ENCODE assay signal across 9 cellular contexts in genomic region chr21:45950740-45951515, GRCh38. TPM values are rescaled to one million over a fixed set of nuclear protein-coding genes. Genes with fewer than 3 reads are reported as not detected.
DNase-seq lines count a peak whose midpoint lies in the region; ATAC-seq, FAIRE-seq and TF ChIP-seq lines count a peak whose summit lies in the region.
"Had no signal": no experiment of that assay in that cellular context is flagged by ENCODE, and none has a peak within 500 bp of the region (broad histone marks: within the 10 kb centered on the region; RNA-seq: fewer than 3 reads in every experiment).

No MANE protein-coding gene starts in this region.

- no peaks in the 10 kb centered on the region for H3K9me3 Mint-ChIP-seq in activated CD4-positive, alpha-beta T cell treated with anti-CD3 and anti-CD28 coated beads, Interleukin-2, amount 10 ng/mL, durations not matched to agents 24 days and 14 days
- H3K9me3 Mint-ChIP-seq: CD8-positive, alpha-beta T cell had no signal

- BruUV-seq in mammary epithelial cell (replicated peaks; lab: Mats Ljungman, UMichigan): no TSS peak

- POLR2A ChIA-PET in AG04450 (lab: Yijun Ruan, JAX): interaction anchor here (0.7 kb wide), 1 partner anchor 115 kb away, joined by 3 read pairs; no protein-coding TSS in a partner anchor

- H3K4me3 ChIP-seq in AG04450 (ENCODE audit: low read depth, low read length) (peak overlapping the region; percentile 17; the same call in 1 of the 2 replicates), mammary epithelial cell (replicated peaks in 1 of 3; ENCODE audit: insufficient read depth in 1 of 3, low read depth in 2 of 3, low read length in 3 of 3) (no peak overlapping the region)

- no peaks in the 10 kb centered on the region for H3K27me3 Mint-ChIP-seq in activated CD4-positive, alpha-beta T cell treated with anti-CD3 and anti-CD28 coated beads, Interleukin-2, amount 10 ng/mL, durations not matched to agents 24 days and 14 days

- H3K4me1 Mint-ChIP-seq in activated CD4-positive, alpha-beta T cell treated with anti-CD3 and anti-CD28 coated beads, Interleukin-2, amount 10 ng/mL, durations not matched to agents 24 days and 14 days: no peaks in the 10 kb centered on the region

- TF ChIP-seq POLR2A in GM12891 (IDR thresholded peaks at IDR 0.05; ENCODE audit: low read depth, low read length): no peak

- H2AFZ ChIP-seq in mammary epithelial cell (ENCODE audit: low read depth, low read length): peak overlapping the region; percentile 54

- DNase-seq in AG04450 (ENCODE audit: low read depth, low spot score) (no peak), NCI-H1105 (lab: John Stamatoyannopoulos, UW) (peak; percentile 62), mammary epithelial cell (peak; percentile 58), mucosa of gallbladder (ENCODE audit: low spot score) (peak; percentile 53), GM12891 (ENCODE audit: insufficient read length, low spot score) (no peak)
- no peak for DNase-seq in activated CD4-positive, alpha-beta T cell treated with anti-CD3 and anti-CD28 coated beads, Interleukin-2, amount 10 ng/mL, durations not matched to agents 24 days and 14 days
- DNase-seq: CD8-positive, alpha-beta T cell had no signal

- CTCF ChIA-PET in AG04450 (lab: Charles Lee): interaction anchor here (0.8 kb wide), 1 partner anchor 193 kb away, joined by 3 read pairs; no protein-coding TSS in a partner anchor
- CTCF ChIA-PET in mammary epithelial cell (lab: Charles Lee; ENCODE audit: low non-redundant PET): no interaction called here

- intact Hi-C loops in mammary epithelial cell (cut with micrococcal nuclease): no loop called here
- intact Hi-C loops in activated CD4-positive, alpha-beta T cell treated with anti-CD3 and anti-CD28 coated beads, Interleukin-2, amount 10 ng/mL, durations not matched to agents 24 days and 14 days (cut with micrococcal nuclease): no loop called here

- 27% methylated on average over 13 of the region's 21 CpGs for whole genome bisulfite sequencing in mammary epithelial cell (ENCODE audit: low coverage, missing lambda C conversion rate)

- ATAC-seq in HG02759 (IDR thresholded peaks at IDR 0.05; ENCODE audit: unreplicated experiment): no peak
- ATAC-seq in GM21447 (IDR thresholded peaks at IDR 0.05; ENCODE audit: unreplicated experiment): no peak
- ATAC-seq: CD8-positive, alpha-beta T cell had no signal

- H3K27ac ChIP-seq in AG04450 (ENCODE audit: low read depth, low read length) (no peak overlapping the region), mammary epithelial cell (ENCODE audit: insufficient read depth, low read depth, low read length) (peak overlapping the region; percentile 6)

- dilution Hi-C loops in mammary epithelial cell (cut with HindIII; ENCODE audit: low sequenced_read_pairs): loop anchor here (5.0 to 25.0 kb wide), 5 partner anchors 69 to 444 kb away; no protein-coding TSS in a partner anchor

- H3K27ac Mint-ChIP-seq in activated CD4-positive, alpha-beta T cell treated with anti-CD3 and anti-CD28 coated beads, Interleukin-2, amount 10 ng/mL, durations not matched to agents 24 days and 14 days: no peak overlapping the region
- H3K27ac Mint-ChIP-seq: CD8-positive, alpha-beta T cell had no signal

- H3K27me3 ChIP-seq in AG04450 (ENCODE audit: control insufficient read depth, insufficient read depth, low read length): peaks cover 13% of the 10 kb centered on the region
- no peaks in the 10 kb centered on the region for H3K27me3 ChIP-seq in mammary epithelial cell (ENCODE audit: insufficient read depth, low read length)

- no peak for FAIRE-seq in GM12891 (lab: Jason Lieb, UNC)

- in situ Hi-C loops in mammary epithelial cell (cut with MboI; ENCODE audit: low sequenced_read_pairs in 2 of 2): loop anchor here in 1 of 2 donors (25.0 kb wide), 1 partner anchor 161 kb away; no protein-coding TSS in a partner anchor

- no peak overlapping the region for H3K9ac ChIP-seq in mammary epithelial cell (ENCODE audit: insufficient read depth, low read length)

- H3K4me3 Mint-ChIP-seq in activated CD4-positive, alpha-beta T cell treated with anti-CD3 and anti-CD28 coated beads, Interleukin-2, amount 10 ng/mL, durations not matched to agents 24 days and 14 days: no peak overlapping the region
- H3K4me3 Mint-ChIP-seq: CD8-positive, alpha-beta T cell had no signal

- H3K36me3 ChIP-seq in mammary epithelial cell (ENCODE audit: insufficient read depth, low read length): no peaks in the 10 kb centered on the region

- TF ChIP-seq CTCF in AG04450 (IDR thresholded peaks at IDR 0.05; ENCODE audit: low read depth, low read length) (no peak), mammary epithelial cell (conservative IDR thresholded peaks at IDR 0.05 in 1 of 2, IDR thresholded peaks at IDR 0.05 in 1 of 2; ENCODE audit: extremely low read depth in 1 of 2, insufficient read depth in 1 of 2, low read depth in 1 of 2, low read length in 2 of 2) (no peak)

- no peaks in the 10 kb centered on the region for H3K36me3 Mint-ChIP-seq in activated CD4-positive, alpha-beta T cell treated with anti-CD3 and anti-CD28 coated beads, Interleukin-2, amount 10 ng/mL, durations not matched to agents 24 days and 14 days (ENCODE audit: low read depth)
- H3K36me3 Mint-ChIP-seq: CD8-positive, alpha-beta T cell had no signal

- H3K9me3 ChIP-seq in AG04450 (ENCODE audit: control insufficient read depth, insufficient read depth, low read length) (peaks cover 16% of the 10 kb centered on the region; the same call in 1 of the 2 replicates), mammary epithelial cell (replicated peaks; ENCODE audit: insufficient read depth, low read length) (no peaks in the 10 kb centered on the region)

- no peaks in the 10 kb centered on the region for H4K20me1 ChIP-seq in mammary epithelial cell (ENCODE audit: insufficient read depth, low read length)

- peaks cover 18% of the 10 kb centered on the region for H3K4me1 ChIP-seq in mammary epithelial cell (ENCODE audit: insufficient read depth, low read length)

- H3K79me2 ChIP-seq in mammary epithelial cell (ENCODE audit: insufficient read depth, low read length): no peaks in the 10 kb centered on the region

- peak overlapping the region; percentile 72 for H3K4me2 ChIP-seq in mammary epithelial cell (ENCODE audit: insufficient read depth, low read depth, low read length)

TF ChIP-seq in GM12891, 5 proteins besides CTCF, POLR2A, EP300 and RAD21:
- TF ChIP-seq POLR2AphosphoS5 (IDR thresholded peaks at IDR 0.05; ENCODE audit: low read depth, low read length) (no peak), PAX5 (IDR thresholded peaks at IDR 0.05; ENCODE audit: insufficient read depth, low read length, severe bottlenecking) (no peak), POU2F2 (IDR thresholded peaks at IDR 0.05; ENCODE audit: low read depth, low read length) (no peak), SPI1 (IDR thresholded peaks at IDR 0.05; ENCODE audit: low read depth, low read length) (no peak), TAF1 (IDR thresholded peaks at IDR 0.05; ENCODE audit: low read depth, low read length) (no peak)

RNA-seq across cellular contexts. Expression of gene COL6A1, which starts 30.6 kb away (rescaled TPM):
- 493 and 591 TPM in 2 replicates for polyA plus RNA-seq in AG04450 (2011; rRNA removed)
- polyA minus RNA-seq in AG04450 (2011; rRNA and poly(A)+ RNA removed): 196 and 210 TPM in 2 replicates
- 100 to 1,000 TPM in 1 of 2 donors, 1 to 10 TPM in 1; 9.1 to 156 TPM for total RNA-seq in mammary epithelial cell
- 12.0 TPM for polyA plus RNA-seq in mammary epithelial cell
- 4.4 TPM for polyA minus RNA-seq in mammary epithelial cell
- total RNA-seq in mucosa of gallbladder: 583 TPM
- polyA plus RNA-seq in GM12891 (2012; ENCODE audit: low read depth, missing spikeins): 3.0 TPM
- total RNA-seq in activated CD4-positive, alpha-beta T cell treated with anti-CD3 and anti-CD28 coated beads, Interleukin-2, amount 10 ng/mL, durations not matched to agents 24 days and 14 days: 0.40 and 0.47 TPM in 2 replicates

Comparison
In these comparisons a context has a peak if more than half of its experiments do, and no peak if none do; other contexts are left out.
1. DNase-seq: peak in NCI-H1105 (single experiment), mammary epithelial cell (single experiment) and mucosa of gallbladder (single experiment); none in AG04450 (single experiment), GM12891 (single experiment) and activated CD4-positive, alpha-beta T cell treated with anti-CD3 and anti-CD28 coated beads, Interleukin-2, amount 10 ng/mL, durations not matched to agents 24 days and 14 days (single experiment).